Comparison of ENCODE assay signal across 8 cellular contexts in the genomic region with DNA sequence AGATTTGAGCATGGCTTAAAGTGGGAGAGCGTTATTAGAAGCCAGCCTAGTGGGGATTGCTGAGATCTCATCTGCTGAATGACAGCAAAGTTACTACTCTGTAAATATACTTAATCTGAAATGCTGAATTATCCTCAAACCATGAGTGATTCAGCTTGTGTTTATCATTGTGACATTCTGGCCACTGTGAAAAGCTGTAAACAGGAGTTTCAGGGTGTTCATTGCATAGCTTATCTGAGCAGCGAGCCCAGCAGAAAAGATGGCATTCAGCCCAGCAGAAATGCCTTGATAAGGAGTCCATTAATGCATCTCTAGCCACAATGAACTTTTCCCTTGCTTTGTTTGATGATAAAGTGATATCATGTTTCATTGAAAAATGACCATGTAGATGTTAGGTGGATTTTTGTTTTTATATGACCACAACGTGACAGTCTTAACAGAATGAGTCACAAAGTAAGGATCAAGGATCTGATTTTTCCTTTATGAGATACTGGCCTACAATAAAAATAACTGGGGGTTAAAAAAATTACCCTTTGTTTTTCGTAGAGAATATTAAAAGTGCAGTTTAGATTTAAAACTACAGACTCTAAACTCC. TPM values are rescaled to one million over a fixed set of nuclear protein-coding genes. Genes with fewer than 3 reads are reported as not detected.
DNase-seq lines count a peak whose midpoint lies in the region; ATAC-seq and TF ChIP-seq lines count a peak whose summit lies in the region.

No MANE protein-coding gene starts in this region.

- no peak overlapping the region for H3K27ac ChIP-seq in foreskin keratinocyte

- peak; percentile 47 for ATAC-seq in foreskin keratinocyte
- ATAC-seq in stimulated activated naive CD8-positive, alpha-beta T cell treated with anti-CD3 and anti-CD28 coated beads, Interleukin-15, Interleukin-2, amounts not matched to agents 100 U/mL and 50 U/mL, for 24 hours = peak; percentile 8
- no peak for ATAC-seq in HG03457 (IDR thresholded peaks at IDR 0.05; ENCODE audit: unreplicated experiment)

- TF ChIP-seq CTCF in foreskin keratinocyte (conservative IDR thresholded peaks at IDR 0.05) (no peak), BE2C (IDR thresholded peaks at IDR 0.05; ENCODE audit: low read depth, low read length) (no peak)

- DNase-seq in NCI-H1105 treated with DMSO at 0.1 percent for 48 hours (lab: John Stamatoyannopoulos, UW) = peak; percentile 21
- no peak for DNase-seq in NCI-H1105 (lab: John Stamatoyannopoulos, UW)
- peak; percentile 62 for DNase-seq in T1000 (lab: John Stamatoyannopoulos, UW)
- DNase-seq in foreskin keratinocyte = peak in 1 of 2 donors; percentile 33
- no peak for DNase-seq in stimulated activated naive CD8-positive, alpha-beta T cell treated with anti-CD3 and anti-CD28 coated beads, Interleukin-15, Interleukin-2, amounts not matched to agents 100 U/mL and 50 U/mL, for 24 hours
- DNase-seq in stimulated activated CD4-positive, alpha-beta T cell treated with anti-CD3 and anti-CD28 coated beads, Interleukin-4, amount 100 ng/mL, for 24 hours = no peak
- no peak for DNase-seq in BE2C

- H3K4me3 ChIP-seq in BE2C (ENCODE audit: low read depth, low read length) = no peak overlapping the region

- H3K27me3 ChIP-seq in foreskin keratinocyte (no peaks in the 10 kb centered on the region), BE2C (0 out of 2 replicates have a peak, but pooled peaks cover under 1% of the 10 kb centered on the region)

- no peaks in the 10 kb centered on the region for H3K36me3 ChIP-seq in BE2C

- no peaks in the 10 kb centered on the region for H3K9me3 ChIP-seq in BE2C

- H3K4me1 ChIP-seq in foreskin keratinocyte (peaks cover 50% of the 10 kb centered on the region), BE2C (no peaks in the 10 kb centered on the region; the same call in none of the 2 replicates)

RNA-seq across cellular contexts. Expression of gene TES, which starts 7.8 kb away (rescaled TPM):
- 115 and 130 TPM in 2 replicates for total RNA-seq in foreskin keratinocyte
- polyA plus RNA-seq in foreskin keratinocyte = 53.6 and 55.3 TPM in 2 replicates
- not detected for polyA plus RNA-seq in BE2C (2012; ENCODE audit: insufficient read depth, insufficient read length, low read depth)

Comparison
In these comparisons a context has a peak if more than half of its experiments do, and no peak if none do; other contexts are left out.
1. DNase-seq: peak in NCI-H1105 treated with DMSO at 0.1 percent for 48 hours (single experiment) and T1000 (single experiment); none in NCI-H1105 (single experiment), stimulated activated naive CD8-positive, alpha-beta T cell treated with anti-CD3 and anti-CD28 coated beads, Interleukin-15, Interleukin-2, amounts not matched to agents 100 U/mL and 50 U/mL, for 24 hours (single experiment), stimulated activated CD4-positive, alpha-beta T cell treated with anti-CD3 and anti-CD28 coated beads, Interleukin-4, amount 100 ng/mL, for 24 hours (single experiment) and BE2C (single experiment).